17 cellular contexts compared by ENCODE assay signal in the genomic region with DNA sequence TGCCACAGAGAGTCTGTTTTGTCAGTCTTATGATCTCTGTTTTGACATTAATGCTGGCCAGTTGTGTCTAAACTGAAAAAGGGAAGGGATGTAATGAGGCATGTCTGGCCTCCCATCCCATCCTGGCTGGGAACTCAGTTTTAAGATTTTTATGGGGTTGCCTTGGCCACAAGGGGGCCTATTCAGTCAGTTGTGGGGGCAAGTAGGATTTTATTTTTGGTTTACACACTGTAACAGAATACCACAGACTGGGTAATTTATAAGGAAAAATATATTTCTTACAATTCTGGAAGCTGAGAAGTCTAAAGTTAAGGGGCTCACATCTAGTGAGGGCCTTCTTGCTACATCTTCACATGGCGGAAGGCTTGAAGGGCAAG.
DNase-seq lines count a peak whose midpoint lies in the region; ATAC-seq and TF ChIP-seq lines count a peak whose summit lies in the region.
"Had no signal": no experiment of that assay in that cellular context is flagged by ENCODE, and none has a peak within 500 bp of the region (broad histone marks: within the 10 kb centered on the region; RNA-seq: fewer than 3 reads in every experiment).

No MANE protein-coding gene starts in this region.

- H2BK20ac ChIP-seq in H9 (ENCODE audit: low read depth, low read length, poor library complexity, severe bottlenecking): no peak overlapping the region

- no peak overlapping the region for H3K23ac ChIP-seq in H9 (ENCODE audit: insufficient read length, low read depth, low read length)

- no peak overlapping the region for H3K4me3 Mint-ChIP-seq in H9
- H3K4me3 Mint-ChIP-seq: CD4-positive, alpha-beta T cell had no signal

- no peaks in the 10 kb centered on the region for H3K9me2 ChIP-seq in SK-N-SH

- H3K18ac ChIP-seq in H9 (ENCODE audit: insufficient read length, low read depth, low read length): no peak overlapping the region

- H3F3A ChIP-seq in SK-N-SH (replicated peaks; ENCODE audit: insufficient read depth): no peaks in the 10 kb centered on the region

- H3K4me3 ChIP-seq in SK-N-SH (ENCODE audit: low read depth in 2 of 2, low read length in 1 of 2): no peak overlapping the region
- H3K4me3 ChIP-seq in WERI-Rb-1 (ENCODE audit: low read depth, low read length): no peak overlapping the region
- no peak overlapping the region for H3K4me3 ChIP-seq in osteoblast (ENCODE audit: insufficient read depth, low read length)
- H3K4me3 ChIP-seq: MG63, SJSA1 had no signal

- peak overlapping the region in 1 of 3 experiments; percentile 70; a peak in 2 of 7 replicates for H3K27ac Mint-ChIP-seq in H9
- H3K27ac Mint-ChIP-seq: CD4-positive, alpha-beta T cell had no signal

- no peak overlapping the region for H2BK12ac ChIP-seq in H9 (ENCODE audit: insufficient read length, low read depth, low read length)

- H2AFZ ChIP-seq in SK-N-SH (ENCODE audit: low read depth) (no peak overlapping the region), H9 (ENCODE audit: low read length) (no peak overlapping the region), osteoblast (ENCODE audit: low read length) (no peak overlapping the region)

- POLR2A ChIA-PET in SK-N-SH (lab: Yijun Ruan, JAX): no interaction called here

- CTCF ChIA-PET in SK-N-SH (lab: Yijun Ruan, JAX): interaction anchor here (1.0 to 3.6 kb wide), 4 partner anchors 12 to 208 kb away, joined by 3 to 26 read pairs (median 3); no protein-coding TSS in a partner anchor

- H3K14ac ChIP-seq in H9 (ENCODE audit: insufficient read depth, low read length): no peak overlapping the region

- H3K9me3 ChIP-seq in SK-N-SH: no peaks in the 10 kb centered on the region
- no peaks in the 10 kb centered on the region for H3K9me3 ChIP-seq in H9 (ENCODE audit: control insufficient read depth, low read depth, low read length)
- H3K9me3 ChIP-seq in WERI-Rb-1 (ENCODE audit: severe bottlenecking): peaks cover 5% of the 10 kb centered on the region
- no peaks in the 10 kb centered on the region for H3K9me3 ChIP-seq in osteoblast (ENCODE audit: low read depth, low read length)
- H3K9me3 ChIP-seq: MG63, SJSA1 had no signal

- no peak overlapping the region for H2BK120ac ChIP-seq in H9 (ENCODE audit: low read depth, low read length, poor library complexity, severe bottlenecking)

- DNase-seq in SK-N-SH (no peak), H9 (no peak), WERI-Rb-1 (no peak), osteoblast (ENCODE audit: insufficient read length, low spot score, missing footprints) (no peak), RKO (ENCODE audit: low spot score) (no peak), posterior cingulate gyrus (no peak), NCI-H2081 (lab: John Stamatoyannopoulos, UW) (no peak)
- DNase-seq: 8988T; CD4-positive, alpha-beta T cell; MG63; NCI-H1105; NCI-H187; NCI-H510A treated with DMSO at 0.1 percent for 48 hours had no signal

- H3K79me2 ChIP-seq in SK-N-SH (ENCODE audit: insufficient read depth) (no peaks in the 10 kb centered on the region), H9 (ENCODE audit: insufficient read depth, low read length) (no peaks in the 10 kb centered on the region), osteoblast (ENCODE audit: insufficient read depth, low read length) (no peaks in the 10 kb centered on the region)

- TF ChIP-seq RAD21 in SK-N-SH (IDR thresholded peaks at IDR 0.05; ENCODE audit: low read length): no peak

- H3K36me3 Mint-ChIP-seq in H9 (ENCODE audit: insufficient read depth in 1 of 3, low read depth in 3 of 3): peaks cover 9 to 22% (median 15%) of the 10 kb centered on the region in 3 experiments

- no peak overlapping the region for H2BK5ac ChIP-seq in H9 (ENCODE audit: insufficient read length, low read length)

- TF ChIP-seq EP300 in SK-N-SH (IDR thresholded peaks at IDR 0.05; ENCODE audit: borderline replicate concordance in 1 of 2, low read depth in 1 of 2, low read length in 1 of 2): no peak

- peaks cover 1 to 6% of the 10 kb centered on the region in 2 experiments for H3K9me3 Mint-ChIP-seq in H9
- H3K9me3 Mint-ChIP-seq: CD4-positive, alpha-beta T cell had no signal

- no peaks in the 10 kb centered on the region for H3K27me3 Mint-ChIP-seq in H9 (ENCODE audit: low read depth)

- peaks cover 0 to 2% of the 10 kb centered on the region in 2 experiments for H3K36me3 ChIP-seq in SK-N-SH (replicated peaks in 1 of 2; ENCODE audit: control insufficient read depth in 1 of 2, insufficient read depth in 2 of 2, low read length in 1 of 2)
- H3K36me3 ChIP-seq in WERI-Rb-1: no peaks in the 10 kb centered on the region
- no peaks in the 10 kb centered on the region for H3K36me3 ChIP-seq in osteoblast (ENCODE audit: insufficient read depth, low read length)
- H3K36me3 ChIP-seq: MG63, SJSA1 had no signal

- no peak overlapping the region for H2BK15ac ChIP-seq in H9 (ENCODE audit: low read depth, low read length)

- no peak overlapping the region for H3T11ph ChIP-seq in H9 (ENCODE audit: low read length)

- H3K79me1 ChIP-seq in H9 (ENCODE audit: insufficient read depth, low read depth, low read length, poor library complexity, severe bottlenecking): no peaks in the 10 kb centered on the region

- peaks cover 2 to 7% of the 10 kb centered on the region in 2 experiments; a peak in 3 of 4 replicates for H3K4me1 Mint-ChIP-seq in H9

- H3K9ac ChIP-seq in SK-N-SH (no peak overlapping the region), H9 (ENCODE audit: extremely low read depth, insufficient read length, low read length) (no peak overlapping the region)
- H3K9ac ChIP-seq: KMS-11 had no signal

- H3K4me1 ChIP-seq in SK-N-SH (ENCODE audit: control insufficient read depth in 1 of 2, insufficient read depth in 2 of 2, low read depth in 1 of 2, low read length in 1 of 2) (peaks cover 8 to 13% of the 10 kb centered on the region in 2 experiments; a peak in 2 of 4 replicates), H9 (ENCODE audit: insufficient read depth, low read length) (no peaks in the 10 kb centered on the region), osteoblast (ENCODE audit: insufficient read depth, low read length) (no peaks in the 10 kb centered on the region)
- H3K4me1 ChIP-seq: SJSA1 had no signal

- no peak overlapping the region for H3K56ac ChIP-seq in H9 (ENCODE audit: insufficient read length, low read depth, low read length)

- no peak overlapping the region for H4K5ac ChIP-seq in H9 (ENCODE audit: insufficient read length, low read depth, low read length)

- no peak overlapping the region for H4K8ac ChIP-seq in H9 (replicated peaks; ENCODE audit: insufficient read length, low read depth, low read length)

- H3K4me2 ChIP-seq in SK-N-SH: no peak overlapping the region
- H3K4me2 ChIP-seq in H9 (ENCODE audit: insufficient read depth, insufficient read length, low read length): no peak overlapping the region
- no peak overlapping the region for H3K4me2 ChIP-seq in osteoblast (ENCODE audit: insufficient read depth, low read length)
- H3K4me2 ChIP-seq: KMS-11 had no signal

- no peak overlapping the region for H4K91ac ChIP-seq in H9 (ENCODE audit: insufficient read length, low read depth, low read length)

- WGBS in SK-N-SH (ENCODE audit: low lambda C conversion rate): 93% methylated on average over 1 of the region's 1 CpG
- WGBS in H9 (ENCODE audit: extremely low coverage, insufficient read length, low lambda C conversion rate): no CpG with 5 or more reads among the region's 1 CpG

- H3K27me3 ChIP-seq in SK-N-SH (ENCODE audit: insufficient read depth) (no peaks in the 10 kb centered on the region), H9 (ENCODE audit: insufficient read depth, low read length) (no peaks in the 10 kb centered on the region), WERI-Rb-1 (ENCODE audit: insufficient read depth, low read depth, severe bottlenecking) (no peaks in the 10 kb centered on the region), osteoblast (ENCODE audit: insufficient read depth, low read length) (no peaks in the 10 kb centered on the region)
- H3K27me3 ChIP-seq: SJSA1 had no signal

- no peak for ATAC-seq in SK-N-SH treated with all-trans-retinoic acid at 6 μM for 48 hours

- intact Hi-C loops in posterior cingulate gyrus (cut with DNase I): no loop called here

- H3K23me2 ChIP-seq in H9 (ENCODE audit: insufficient read length, low read depth, low read length, poor library complexity, severe bottlenecking): no peaks in the 10 kb centered on the region

- no peak overlapping the region for H3K4ac ChIP-seq in H9 (ENCODE audit: low read depth, low read length)

- H3K27ac ChIP-seq in SK-N-SH (ENCODE audit: low read depth in 2 of 2, low read length in 1 of 2) (no peak overlapping the region; a peak in 1 of 4 replicates), H9 (ENCODE audit: insufficient read length, low read depth, low read length) (no peak overlapping the region), WERI-Rb-1 (peak overlapping the region; percentile 67), osteoblast (ENCODE audit: low read depth, low read length) (no peak overlapping the region)
- H3K27ac ChIP-seq: KMS-11, RWPE1, SJSA1 had no signal

- H2AK5ac ChIP-seq in H9 (ENCODE audit: insufficient read length, low read length): no peak overlapping the region

- TF ChIP-seq CTCF in SK-N-SH (IDR thresholded peaks at IDR 0.05): peak; percentile 39
- peak; percentile 56 for TF ChIP-seq CTCF in H9 (conservative IDR thresholded peaks at IDR 0.05)
- no peak for TF ChIP-seq CTCF in WERI-Rb-1 (IDR thresholded peaks at IDR 0.05; ENCODE audit: low read depth, low read length)
- TF ChIP-seq CTCF in osteoblast (IDR thresholded peaks at IDR 0.05; ENCODE audit: extremely low read depth, low read depth, low read length): peak; percentile 32

- H4K20me1 ChIP-seq in SK-N-SH (ENCODE audit: insufficient read depth) (no peaks in the 10 kb centered on the region), H9 (ENCODE audit: control insufficient read depth, insufficient read depth, insufficient read length) (no peaks in the 10 kb centered on the region), osteoblast (ENCODE audit: insufficient read depth, low read length) (no peaks in the 10 kb centered on the region)

TF ChIP-seq in SK-N-SH, 30 proteins besides CTCF, POLR2A, EP300 and RAD21:
- no peak for TF ChIP-seq YY1 (IDR thresholded peaks at IDR 0.05; ENCODE audit: low read depth)
- no peak for TF ChIP-seq FOSL2 (IDR thresholded peaks at IDR 0.05; ENCODE audit: borderline replicate concordance, low read depth)

TF ChIP-seq in SK-N-SH treated with all-trans-retinoic acid at 6 μM for 48 hours, 23 proteins besides CTCF, POLR2A, EP300 and RAD21:
- TF ChIP-seq PPARA (CRISPR knock-in tag; IDR thresholded peaks at IDR 0.05; ENCODE audit: borderline replicate concordance): no peak
- TF ChIP-seq ZNF565 (CRISPR knock-in tag; conservative IDR thresholded peaks at IDR 0.05; ENCODE audit: low read depth): no peak
